Comparison of ENCODE assay signal across 12 cellular contexts in genomic region chr20:52172392-52173047, GRCh38. TPM values are rescaled to one million over a fixed set of nuclear protein-coding genes. Genes with fewer than 3 reads are reported as not detected.
A peak's percentile ranks its signal among the peaks of the same experiment; 100 is the strongest.
DNase-seq lines count a peak whose midpoint lies in the region; ATAC-seq and TF ChIP-seq lines count a peak whose summit lies in the region.
"Had no signal": no experiment of that assay in that cellular context is flagged by ENCODE, and none has a peak within 500 bp of the region (broad histone marks: within the 10 kb centered on the region; RNA-seq: fewer than 3 reads in every experiment).

No MANE protein-coding gene starts in this region.

- H3K27ac ChIP-seq in GM23338 (ENCODE audit: low read depth) (no peak overlapping the region), mesendoderm (ENCODE audit: low read depth, low read length) (no peak overlapping the region)
- no peak overlapping the region for H3K27ac ChIP-seq in CD8-positive, alpha-beta memory T cell (ENCODE audit: low read depth, low read length)

- H3K79me1 ChIP-seq in mesendoderm (ENCODE audit: low read length), result no peaks in the 10 kb centered on the region

- H4K20me1 ChIP-seq in GM23338 (replicated peaks; ENCODE audit: insufficient read depth), result no peaks in the 10 kb centered on the region

- H3K27me3 ChIP-seq in GM23338 (ENCODE audit: insufficient read depth) (no peaks in the 10 kb centered on the region), mesendoderm (ENCODE audit: insufficient read depth, low read length, poor library complexity) (no peaks in the 10 kb centered on the region)
- no peaks in the 10 kb centered on the region for H3K27me3 ChIP-seq in CD8-positive, alpha-beta memory T cell (ENCODE audit: insufficient read depth, low read length, poor library complexity, severe bottlenecking)

- no peak overlapping the region for H3K18ac ChIP-seq in mesendoderm (ENCODE audit: low read length)

- no peaks in the 10 kb centered on the region for H3K4me1 Mint-ChIP-seq in GM23338
- H3K4me1 Mint-ChIP-seq in CD8-positive, alpha-beta memory T cell, result peaks cover 0 to 4% (median 3%) of the 10 kb centered on the region in 3 donors
- H3K4me1 Mint-ChIP-seq in effector memory CD8-positive, alpha-beta T cell (ENCODE audit: low read depth in 2 of 2), result peaks cover 2 to 11% of the 10 kb centered on the region in 2 donors
- H3K4me1 Mint-ChIP-seq: H9 had no signal

- H3K36me3 ChIP-seq in GM23338 (ENCODE audit: insufficient read depth) (no peaks in the 10 kb centered on the region), mucosa of descending colon (ENCODE audit: low read depth) (no peaks in the 10 kb centered on the region), mesendoderm (ENCODE audit: control insufficient read depth, insufficient read depth, low read length) (no peaks in the 10 kb centered on the region)
- no peaks in the 10 kb centered on the region for H3K36me3 ChIP-seq in CD8-positive, alpha-beta memory T cell (ENCODE audit: insufficient read depth, low read length)

- CTCF ChIA-PET in CD8-positive, alpha-beta memory T cell (lab: Charles Lee), result no interaction called here

- H3F3A ChIP-seq in GM23338 (replicated peaks; ENCODE audit: low read depth), result no peaks in the 10 kb centered on the region

- H3K4me3 Mint-ChIP-seq in GM23338, result no peak overlapping the region
- no peak overlapping the region for H3K4me3 Mint-ChIP-seq in CD8-positive, alpha-beta memory T cell
- H3K4me3 Mint-ChIP-seq in effector memory CD8-positive, alpha-beta T cell, result no peak overlapping the region
- H3K4me3 Mint-ChIP-seq: H9 had no signal

- peak overlapping the region; percentile 8; the same call in 1 of the 2 replicates for H3K27ac Mint-ChIP-seq in GM23338
- H3K27ac Mint-ChIP-seq in CD8-positive, alpha-beta memory T cell, result peak overlapping the region in 2 of 8 donors; percentile 0 to 5
- H3K27ac Mint-ChIP-seq in effector memory CD8-positive, alpha-beta T cell, result peak overlapping the region in 1 of 2 donors; percentile 77
- H3K27ac Mint-ChIP-seq: activated T-helper 2 cell treated with anti-CD3 and anti-CD28 coated beads, Interferon-gamma antibody, Interleukin-2, Interleukin-4, amounts not matched to agents 10 μg/mL and 5 μg/mL and 100 μg/mL, durations not matched to agents 14 hours and 24 hours and 36 hours; H9 had no signal

- ATAC-seq in GM19035 (IDR thresholded peaks at IDR 0.05; ENCODE audit: unreplicated experiment) (peak; percentile 82), GM23338 (no peak), HG03354 (IDR thresholded peaks at IDR 0.05; ENCODE audit: poor library complexity, severe bottlenecking, unreplicated experiment) (peak; percentile 92), mucosa of descending colon (peak; percentile 55)
- ATAC-seq in effector memory CD8-positive, alpha-beta T cell (replicated peaks), result no peak

- DNase-seq in GM23338 (ENCODE audit: low spot score), result no peak
- DNase-seq in mucosa of descending colon, result no peak
- DNase-seq in NAMALWA (ENCODE audit: low spot score), result no peak
- no peak for DNase-seq in CD8-positive, alpha-beta memory T cell
- DNase-seq in mesendoderm, result no peak
- DNase-seq in effector memory CD8-positive, alpha-beta T cell, result no peak
- DNase-seq: DMS79, H9, OCI-M1 had no signal

- H2AFZ ChIP-seq in GM23338, result no peak overlapping the region

- no peak overlapping the region for H3K9ac ChIP-seq in mesendoderm (ENCODE audit: low read length)

- no peaks in the 10 kb centered on the region for H3K9me2 ChIP-seq in GM23338 (ENCODE audit: insufficient read depth)

- POLR2A ChIA-PET in CD8-positive, alpha-beta memory T cell (lab: Charles Lee), result no interaction called here

- H3K27me3 Mint-ChIP-seq in GM23338 (ENCODE audit: insufficient read depth, low read depth, poor library complexity), result peaks cover 6% of the 10 kb centered on the region
- H3K27me3 Mint-ChIP-seq in CD8-positive, alpha-beta memory T cell, result no peaks in the 10 kb centered on the region
- no peaks in the 10 kb centered on the region for H3K27me3 Mint-ChIP-seq in effector memory CD8-positive, alpha-beta T cell

- no peak overlapping the region for H2BK5ac ChIP-seq in mesendoderm (ENCODE audit: low read length)

- H2BK15ac ChIP-seq in mesendoderm (replicated peaks; ENCODE audit: low read depth), result no peak overlapping the region

- H4K8ac ChIP-seq in mesendoderm (ENCODE audit: low read depth, low read length), result no peak overlapping the region

- no peak overlapping the region for H2BK120ac ChIP-seq in mesendoderm (ENCODE audit: low read depth, low read length)

- no peak overlapping the region for H3K4ac ChIP-seq in mesendoderm (ENCODE audit: low read depth, low read length)

- intact Hi-C loops in mucosa of descending colon (cut with DNase I, micrococcal nuclease), result no loop called here

- H3K4me3 ChIP-seq in GM23338 (no peak overlapping the region), mucosa of descending colon (no peak overlapping the region), mesendoderm (ENCODE audit: low read length) (no peak overlapping the region)
- no peak overlapping the region for H3K4me3 ChIP-seq in CD8-positive, alpha-beta memory T cell (ENCODE audit: low read length)

- TF ChIP-seq CTCF in GM23338 (conservative IDR thresholded peaks at IDR 0.05; ENCODE audit: low read depth in 2 of 2) (no peak), mucosa of descending colon (IDR thresholded peaks at IDR 0.05) (no peak)

- H3K9me3 Mint-ChIP-seq in GM23338, result no peaks in the 10 kb centered on the region; the same call in 2 of the 3 replicates
- H3K9me3 Mint-ChIP-seq in CD8-positive, alpha-beta memory T cell, result no peaks in the 10 kb centered on the region
- H3K9me3 Mint-ChIP-seq in effector memory CD8-positive, alpha-beta T cell, result no peaks in the 10 kb centered on the region
- H3K9me3 Mint-ChIP-seq: activated T-helper 2 cell treated with anti-CD3 and anti-CD28 coated beads, Interferon-gamma antibody, Interleukin-2, Interleukin-4, amounts not matched to agents 10 μg/mL and 5 μg/mL and 100 μg/mL, durations not matched to agents 14 hours and 24 hours and 36 hours; H9 had no signal

- H4K5ac ChIP-seq in mesendoderm (ENCODE audit: low read length), result no peak overlapping the region

- H3K79me2 ChIP-seq in GM23338 (replicated peaks; ENCODE audit: insufficient read depth) (no peaks in the 10 kb centered on the region), mesendoderm (ENCODE audit: control insufficient read depth, insufficient read depth, low read length) (no peaks in the 10 kb centered on the region)

- no CpG with 5 or more reads among the region's 9 CpGs for whole genome bisulfite sequencing in mesendoderm (ENCODE audit: extremely low coverage, insufficient coverage, low lambda C conversion rate)

- no peaks in the 10 kb centered on the region for H3K4me1 ChIP-seq in GM23338 (ENCODE audit: insufficient read depth)
- no peaks in the 10 kb centered on the region for H3K4me1 ChIP-seq in mucosa of descending colon (ENCODE audit: low read depth)
- no peaks in the 10 kb centered on the region for H3K4me1 ChIP-seq in CD8-positive, alpha-beta memory T cell (ENCODE audit: insufficient read depth, low read length)
- no peaks in the 10 kb centered on the region for H3K4me1 ChIP-seq in mesendoderm (ENCODE audit: control insufficient read depth, low read depth, low read length)

- no peak overlapping the region for H2AK5ac ChIP-seq in mesendoderm (ENCODE audit: low read length)

- H3K23ac ChIP-seq in mesendoderm (ENCODE audit: low read length), result no peak overlapping the region

- H3K4me2 ChIP-seq in GM23338 (no peak overlapping the region), mesendoderm (ENCODE audit: low read length) (no peak overlapping the region)

- peaks cover 13% of the 10 kb centered on the region; the same call in 2 of the 3 replicates for H3K36me3 Mint-ChIP-seq in GM23338 (ENCODE audit: low read depth)
- H3K36me3 Mint-ChIP-seq in CD8-positive, alpha-beta memory T cell, result peaks cover 6 to 44% (median 11%) of the 10 kb centered on the region in 3 donors
- peaks cover 7% of the 10 kb centered on the region for H3K36me3 Mint-ChIP-seq in effector memory CD8-positive, alpha-beta T cell (ENCODE audit: insufficient read depth)

- no peaks in the 10 kb centered on the region for H3K9me3 ChIP-seq in mucosa of descending colon
- no peaks in the 10 kb centered on the region for H3K9me3 ChIP-seq in CD8-positive, alpha-beta memory T cell (ENCODE audit: low read length)

- no peak overlapping the region for H3K56ac ChIP-seq in mesendoderm (ENCODE audit: low read length)

TF ChIP-seq in GM23338, 12 proteins besides CTCF, POLR2A, EP300 and RAD21 (continues in another document):
- TF ChIP-seq EZH2phosphoT487 (IDR thresholded peaks at IDR 0.05; ENCODE audit: unreplicated experiment) (no peak), NANOG (IDR thresholded peaks at IDR 0.05; ENCODE audit: borderline replicate concordance) (no peak), ZNF331 (CRISPR knock-in tag; IDR thresholded peaks at IDR 0.05; ENCODE audit: low read depth) (no peak), CREB1 (CRISPR knock-in tag; IDR thresholded peaks at IDR 0.05; ENCODE audit: low read depth) (no peak), EZH2 (IDR thresholded peaks at IDR 0.05; ENCODE audit: low read depth, unreplicated experiment) (no peak)

RNA-seq across cellular contexts. Expression of gene ZFP64, which starts 19.1 kb away (rescaled TPM):
- total RNA-seq in GM23338 (2014; rRNA removed; shearing (Covaris generic)), result 25.3 and 30.4 TPM in 2 replicates
- polyA plus RNA-seq in GM23338 (2016; fragmentation: Nextera tagmentation; extraction: Ambion mirVana), result 8.8 and 9.6 TPM in 2 replicates
- total RNA-seq in mucosa of descending colon, result 10 to 100 TPM; 15.0 to 23.5 (median 15.3) TPM
- total RNA-seq in CD8-positive, alpha-beta memory T cell, result 10 to 100 TPM; 11.6 to 11.9 TPM
- 11.1 TPM for polyA plus RNA-seq in CD8-positive, alpha-beta memory T cell
- 18.5 TPM for polyA plus RNA-seq in mesendoderm (2013, experiment 1 of 2)
- polyA plus RNA-seq in mesendoderm (2013, experiment 2 of 2), result 18.4 TPM

Comparison
In these comparisons a context has a peak if more than half of its experiments do, and no peak if none do; other contexts are left out.
1. ATAC-seq: peak in GM19035 (single experiment), HG03354 (single experiment) and mucosa of descending colon (single experiment); none in GM23338 (single experiment) and effector memory CD8-positive, alpha-beta T cell (single experiment).